In the genomic region with DNA sequence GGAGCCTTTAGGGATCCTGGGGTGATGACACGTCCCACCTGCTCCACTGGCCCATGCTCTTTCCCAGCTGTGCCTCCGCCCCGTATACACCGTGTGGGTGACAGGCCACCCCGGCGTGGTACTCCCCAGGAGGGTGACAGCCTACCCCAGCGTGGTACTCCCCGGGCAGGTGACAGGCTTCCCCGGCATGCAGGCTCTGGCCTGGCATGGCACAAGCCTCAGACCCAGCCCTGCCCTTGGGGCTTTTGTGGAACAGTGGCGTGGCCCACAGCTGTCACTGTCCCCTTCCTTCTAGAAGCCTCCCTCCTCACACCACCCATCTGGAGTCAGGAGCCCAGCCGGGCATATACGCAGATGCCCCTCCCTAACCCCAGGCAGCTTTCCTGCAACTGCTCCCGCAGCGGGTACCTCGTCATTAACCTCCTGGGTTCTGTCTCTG, we compare ENCODE assay signal across 1 cellular context.
TF ChIP-seq lines count a peak whose summit lies in the region.

No MANE protein-coding gene starts in this region.

TF ChIP-seq in IMR-90, 13 proteins besides CTCF, POLR2A, EP300 and RAD21:
- TF ChIP-seq SMC3 (IDR thresholded peaks at IDR 0.05; ENCODE audit: low read depth, low read length), result no peak
- TF ChIP-seq NFE2L2 (IDR thresholded peaks at IDR 0.05; ENCODE audit: low read depth, low read length), result no peak
- no peak for TF ChIP-seq MXI1 (IDR thresholded peaks at IDR 0.05; ENCODE audit: borderline replicate concordance, low read depth, low read length)
- no peak for TF ChIP-seq MAZ (IDR thresholded peaks at IDR 0.05; ENCODE audit: borderline replicate concordance, low read depth, low read length)
- no peak for TF ChIP-seq BHLHE40 (IDR thresholded peaks at IDR 0.05; ENCODE audit: low read depth, low read length)
- TF ChIP-seq CHD1 (IDR thresholded peaks at IDR 0.05; ENCODE audit: low read depth, low read length), result no peak
- TF ChIP-seq CEBPB (IDR thresholded peaks at IDR 0.05; ENCODE audit: low read depth, low read length), result no peak
- TF ChIP-seq, protein P1, sequence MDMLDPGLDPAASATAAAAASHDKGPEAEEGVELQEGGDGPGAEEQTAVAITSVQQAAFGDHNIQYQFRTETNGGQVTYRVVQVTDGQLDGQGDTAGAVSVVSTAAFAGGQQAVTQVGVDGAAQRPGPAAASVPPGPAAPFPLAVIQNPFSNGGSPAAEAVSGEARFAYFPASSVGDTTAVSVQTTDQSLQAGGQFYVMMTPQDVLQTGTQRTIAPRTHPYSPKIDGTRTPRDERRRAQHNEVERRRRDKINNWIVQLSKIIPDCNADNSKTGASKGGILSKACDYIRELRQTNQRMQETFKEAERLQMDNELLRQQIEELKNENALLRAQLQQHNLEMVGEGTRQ (IDR thresholded peaks at IDR 0.05; ENCODE audit: low read depth, low read length), result no peak
- no peak for TF ChIP-seq RCOR1 (IDR thresholded peaks at IDR 0.05; ENCODE audit: insufficient replicate concordance, low read length)
- no peak for TF ChIP-seq RFX5 (IDR thresholded peaks at IDR 0.05; ENCODE audit: low read depth, low read length)
- no peak for TF ChIP-seq FOS (IDR thresholded peaks at IDR 0.05; ENCODE audit: low read depth, low read length)
- TF ChIP-seq, protein P2, sequence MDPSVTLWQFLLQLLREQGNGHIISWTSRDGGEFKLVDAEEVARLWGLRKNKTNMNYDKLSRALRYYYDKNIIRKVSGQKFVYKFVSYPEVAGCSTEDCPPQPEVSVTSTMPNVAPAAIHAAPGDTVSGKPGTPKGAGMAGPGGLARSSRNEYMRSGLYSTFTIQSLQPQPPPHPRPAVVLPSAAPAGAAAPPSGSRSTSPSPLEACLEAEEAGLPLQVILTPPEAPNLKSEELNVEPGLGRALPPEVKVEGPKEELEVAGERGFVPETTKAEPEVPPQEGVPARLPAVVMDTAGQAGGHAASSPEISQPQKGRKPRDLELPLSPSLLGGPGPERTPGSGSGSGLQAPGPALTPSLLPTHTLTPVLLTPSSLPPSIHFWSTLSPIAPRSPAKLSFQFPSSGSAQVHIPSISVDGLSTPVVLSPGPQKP (IDR thresholded peaks at IDR 0.05; ENCODE audit: borderline replicate concordance, low read depth, low read length), result no peak
- TF ChIP-seq MAFK (IDR thresholded peaks at IDR 0.05; ENCODE audit: low read depth, low read length), result no peak
TF ChIP-seq in IMR-90: peak in this region for 0.
